ENCODE assay signal across 19 cellular contexts in genomic region chr5:158522001-158522400, GRCh38.
A peak's percentile ranks its signal among the peaks of the same experiment; 100 is the strongest.
DNase-seq lines count a peak whose midpoint lies in the region; ATAC-seq and TF ChIP-seq lines count a peak whose summit lies in the region.
"Had no signal": no experiment of that assay in that cellular context is flagged by ENCODE, and none has a peak within 500 bp of the region (broad histone marks: within the 10 kb centered on the region; RNA-seq: fewer than 3 reads in every experiment).

No MANE protein-coding gene starts in this region.

- no peak for ATAC-seq in left colon
- ATAC-seq: SK-N-SH treated with all-trans-retinoic acid at 6 μM for 48 hours had no signal

- intact Hi-C loops in left colon (cut with DNase I, micrococcal nuclease) = no loop called here

- no peak overlapping the region for H3K4me3 ChIP-seq in fibroblast of villous mesenchyme (ENCODE audit: low read depth, low read length)
- H3K4me3 ChIP-seq: dorsolateral prefrontal cortex, neural progenitor cell had no signal

- no peak for TF ChIP-seq CTCF in fibroblast of villous mesenchyme (IDR thresholded peaks at IDR 0.05; ENCODE audit: insufficient read depth, low read depth, low read length)

- peak; percentile 16 for DNase-seq in AG08395 (ENCODE audit: low spot score)
- DNase-seq in LHCN-M2 (ENCODE audit: low read depth) = peak; percentile 17
- DNase-seq in amniotic epithelial cell (ENCODE audit: low read depth) = peak; percentile 32
- DNase-seq in fibroblast of villous mesenchyme (ENCODE audit: low read depth) = peak; percentile 34
- DNase-seq in NCI-H1436 (lab: John Stamatoyannopoulos, UW) = no peak
- no peak for DNase-seq in hypothalamus (lab: John Stamatoyannopoulos, UW)
- DNase-seq in cerebellar nuclear complex (lab: John Stamatoyannopoulos, UW) = no peak
- no peak for DNase-seq in left colon
- DNase-seq: activated CD4-positive, alpha-beta T cell treated with anti-CD3 and anti-CD28 coated beads for 4 hours; activated gamma-delta T cell; DND-41; dorsolateral prefrontal cortex; H7; hippocampal formation; kidney glomerular epithelial cell; NCI-H146; retina had no signal

Comparison
In these comparisons a context has a peak if more than half of its experiments do, and no peak if none do; other contexts are left out.
1. DNase-seq: peak in AG08395 (single experiment), LHCN-M2 (single experiment), amniotic epithelial cell (single experiment) and fibroblast of villous mesenchyme (single experiment); none in NCI-H1436 (single experiment), hypothalamus (0 of 51), cerebellar nuclear complex (0 of 2) and left colon (0 of 2).